Comparison of ENCODE assay signal across 3 cellular contexts in the genomic region with DNA sequence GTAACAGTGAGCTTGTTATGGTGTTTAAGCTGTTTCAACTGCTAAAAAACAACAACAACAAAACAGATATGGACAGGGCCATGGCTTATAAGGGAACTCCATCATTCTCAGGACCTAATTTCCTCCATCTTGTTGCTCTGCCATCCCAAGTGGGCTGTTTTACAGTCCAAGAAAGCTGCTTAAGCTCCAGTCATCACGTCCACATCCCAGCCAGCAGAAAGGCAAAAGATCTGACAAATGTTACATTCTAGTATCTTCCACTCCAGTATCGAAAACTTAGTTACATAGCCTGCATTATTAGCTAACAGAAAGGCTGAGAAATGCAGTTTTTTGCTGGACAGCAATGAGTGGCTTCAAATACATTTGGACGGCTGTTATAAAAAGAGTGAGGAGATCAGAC.
TF ChIP-seq lines count a peak whose summit lies in the region.

No MANE protein-coding gene starts in this region.

TF ChIP-seq in A549, 52 proteins besides CTCF, POLR2A, EP300 and RAD21:
- TF ChIP-seq PHF8 (IDR thresholded peaks at IDR 0.05; ENCODE audit: borderline replicate concordance, low read depth) (no peak), TFCP2L1 (CRISPR knock-in tag; IDR thresholded peaks at IDR 0.05) (no peak), MAX (IDR thresholded peaks at IDR 0.05) (no peak), FOSL2 (IDR thresholded peaks at IDR 0.05) (no peak), FOSL2 (CRISPR knock-in tag; IDR thresholded peaks at IDR 0.05) (no peak), HOXB5 (CRISPR knock-in tag; IDR thresholded peaks at IDR 0.05) (no peak), RNF2 (IDR thresholded peaks at IDR 0.05; ENCODE audit: borderline replicate concordance, low read depth) (no peak), ZFP36 (IDR thresholded peaks at IDR 0.05; ENCODE audit: borderline replicate concordance, partially characterized antibody) (no peak), KDM5A (IDR thresholded peaks at IDR 0.05) (no peak), MAZ (IDR thresholded peaks at IDR 0.05; ENCODE audit: borderline replicate concordance, low read depth, low read length) (no peak), HEYL (CRISPR knock-in tag; IDR thresholded peaks at IDR 0.05) (no peak), ESRRA (IDR thresholded peaks at IDR 0.05; ENCODE audit: borderline replicate concordance, low read length) (no peak), RFX5 (IDR thresholded peaks at IDR 0.05) (no peak), ATOH8 (CRISPR knock-in tag; IDR thresholded peaks at IDR 0.05; ENCODE audit: low read depth) (no peak), ZSCAN20 (CRISPR knock-in tag; IDR thresholded peaks at IDR 0.05) (no peak), JUNB (IDR thresholded peaks at IDR 0.05) (no peak)
- TF ChIP-seq, protein P1, sequence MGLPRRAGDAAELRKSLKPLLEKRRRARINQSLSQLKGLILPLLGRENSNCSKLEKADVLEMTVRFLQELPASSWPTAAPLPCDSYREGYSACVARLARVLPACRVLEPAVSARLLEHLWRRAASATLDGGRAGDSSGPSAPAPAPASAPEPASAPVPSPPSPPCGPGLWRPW (IDR thresholded peaks at IDR 0.05) = no peak
- TF ChIP-seq, protein P2, sequence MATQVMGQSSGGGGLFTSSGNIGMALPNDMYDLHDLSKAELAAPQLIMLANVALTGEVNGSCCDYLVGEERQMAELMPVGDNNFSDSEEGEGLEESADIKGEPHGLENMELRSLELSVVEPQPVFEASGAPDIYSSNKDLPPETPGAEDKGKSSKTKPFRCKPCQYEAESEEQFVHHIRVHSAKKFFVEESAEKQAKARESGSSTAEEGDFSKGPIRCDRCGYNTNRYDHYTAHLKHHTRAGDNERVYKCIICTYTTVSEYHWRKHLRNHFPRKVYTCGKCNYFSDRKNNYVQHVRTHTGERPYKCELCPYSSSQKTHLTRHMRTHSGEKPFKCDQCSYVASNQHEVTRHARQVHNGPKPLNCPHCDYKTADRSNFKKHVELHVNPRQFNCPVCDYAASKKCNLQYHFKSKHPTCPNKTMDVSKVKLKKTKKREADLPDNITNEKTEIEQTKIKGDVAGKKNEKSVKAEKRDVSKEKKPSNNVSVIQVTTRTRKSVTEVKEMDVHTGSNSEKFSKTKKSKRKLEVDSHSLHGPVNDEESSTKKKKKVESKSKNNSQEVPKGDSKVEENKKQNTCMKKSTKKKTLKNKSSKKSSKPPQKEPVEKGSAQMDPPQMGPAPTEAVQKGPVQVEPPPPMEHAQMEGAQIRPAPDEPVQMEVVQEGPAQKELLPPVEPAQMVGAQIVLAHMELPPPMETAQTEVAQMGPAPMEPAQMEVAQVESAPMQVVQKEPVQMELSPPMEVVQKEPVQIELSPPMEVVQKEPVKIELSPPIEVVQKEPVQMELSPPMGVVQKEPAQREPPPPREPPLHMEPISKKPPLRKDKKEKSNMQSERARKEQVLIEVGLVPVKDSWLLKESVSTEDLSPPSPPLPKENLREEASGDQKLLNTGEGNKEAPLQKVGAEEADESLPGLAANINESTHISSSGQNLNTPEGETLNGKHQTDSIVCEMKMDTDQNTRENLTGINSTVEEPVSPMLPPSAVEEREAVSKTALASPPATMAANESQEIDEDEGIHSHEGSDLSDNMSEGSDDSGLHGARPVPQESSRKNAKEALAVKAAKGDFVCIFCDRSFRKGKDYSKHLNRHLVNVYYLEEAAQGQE (IDR thresholded peaks at IDR 0.05) = no peak
TF ChIP-seq in A549: peak in this region for 0.

TF ChIP-seq in HEK293, 187 proteins besides CTCF, POLR2A, EP300 and RAD21:
- TF ChIP-seq RBAK (tag by site-specific recombination; IDR thresholded peaks at IDR 0.05) (no peak), ZNF366 (tag by site-specific recombination; conservative IDR thresholded peaks at IDR 0.05) (no peak), SETDB1 (IDR thresholded peaks at IDR 0.05; ENCODE audit: insufficient read length, low read length) (peak; percentile 21), KLF1 (tag by site-specific recombination; IDR thresholded peaks at IDR 0.05) (no peak), ZNF600 (tag by site-specific recombination; IDR thresholded peaks at IDR 0.05) (no peak)
- TF ChIP-seq, protein P3, sequence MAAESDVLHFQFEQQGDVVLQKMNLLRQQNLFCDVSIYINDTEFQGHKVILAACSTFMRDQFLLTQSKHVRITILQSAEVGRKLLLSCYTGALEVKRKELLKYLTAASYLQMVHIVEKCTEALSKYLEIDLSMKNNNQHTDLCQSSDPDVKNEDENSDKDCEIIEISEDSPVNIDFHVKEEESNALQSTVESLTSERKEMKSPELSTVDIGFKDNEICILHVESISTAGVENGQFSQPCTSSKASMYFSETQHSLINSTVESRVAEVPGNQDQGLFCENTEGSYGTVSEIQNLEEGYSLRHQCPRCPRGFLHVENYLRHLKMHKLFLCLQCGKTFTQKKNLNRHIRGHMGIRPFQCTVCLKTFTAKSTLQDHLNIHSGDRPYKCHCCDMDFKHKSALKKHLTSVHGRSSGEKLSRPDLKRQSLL (tag by site-specific recombination; IDR thresholded peaks at IDR 0.05) = no peak

TF ChIP-seq in K562, 482 proteins besides CTCF, POLR2A, EP300 and RAD21:
- TF ChIP-seq ZNF311 (CRISPR knock-in tag; IDR thresholded peaks at IDR 0.05) (no peak), MAZ (CRISPR knock-in tag; conservative IDR thresholded peaks at IDR 0.05 in 1 of 2, IDR thresholded peaks at IDR 0.05 in 1 of 2) (no peak), EGR1 (conservative IDR thresholded peaks at IDR 0.05) (no peak), PYGO2 (tag; IDR thresholded peaks at IDR 0.05) (no peak), RBM25 (IDR thresholded peaks at IDR 0.05; ENCODE audit: low read depth, low read length, severe bottlenecking) (peak; percentile 85), HLTF (IDR thresholded peaks at IDR 0.05) (peak; percentile 56; the same call in 1 of the 2 replicates), POLR3G (IDR thresholded peaks at IDR 0.05; ENCODE audit: extremely low read depth, insufficient read length, insufficient replicate concordance) (no peak), ZNF644 (tag; IDR thresholded peaks at IDR 0.05; ENCODE audit: low read depth) (no peak), BCOR (IDR thresholded peaks at IDR 0.05) (peak; percentile 52; the same call in 1 of the 2 replicates)
- TF ChIP-seq, protein P4, sequence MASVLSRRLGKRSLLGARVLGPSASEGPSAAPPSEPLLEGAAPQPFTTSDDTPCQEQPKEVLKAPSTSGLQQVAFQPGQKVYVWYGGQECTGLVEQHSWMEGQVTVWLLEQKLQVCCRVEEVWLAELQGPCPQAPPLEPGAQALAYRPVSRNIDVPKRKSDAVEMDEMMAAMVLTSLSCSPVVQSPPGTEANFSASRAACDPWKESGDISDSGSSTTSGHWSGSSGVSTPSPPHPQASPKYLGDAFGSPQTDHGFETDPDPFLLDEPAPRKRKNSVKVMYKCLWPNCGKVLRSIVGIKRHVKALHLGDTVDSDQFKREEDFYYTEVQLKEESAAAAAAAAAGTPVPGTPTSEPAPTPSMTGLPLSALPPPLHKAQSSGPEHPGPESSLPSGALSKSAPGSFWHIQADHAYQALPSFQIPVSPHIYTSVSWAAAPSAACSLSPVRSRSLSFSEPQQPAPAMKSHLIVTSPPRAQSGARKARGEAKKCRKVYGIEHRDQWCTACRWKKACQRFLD (CRISPR knock-in tag; IDR thresholded peaks at IDR 0.05) = no peak
- TF ChIP-seq, protein P5, sequence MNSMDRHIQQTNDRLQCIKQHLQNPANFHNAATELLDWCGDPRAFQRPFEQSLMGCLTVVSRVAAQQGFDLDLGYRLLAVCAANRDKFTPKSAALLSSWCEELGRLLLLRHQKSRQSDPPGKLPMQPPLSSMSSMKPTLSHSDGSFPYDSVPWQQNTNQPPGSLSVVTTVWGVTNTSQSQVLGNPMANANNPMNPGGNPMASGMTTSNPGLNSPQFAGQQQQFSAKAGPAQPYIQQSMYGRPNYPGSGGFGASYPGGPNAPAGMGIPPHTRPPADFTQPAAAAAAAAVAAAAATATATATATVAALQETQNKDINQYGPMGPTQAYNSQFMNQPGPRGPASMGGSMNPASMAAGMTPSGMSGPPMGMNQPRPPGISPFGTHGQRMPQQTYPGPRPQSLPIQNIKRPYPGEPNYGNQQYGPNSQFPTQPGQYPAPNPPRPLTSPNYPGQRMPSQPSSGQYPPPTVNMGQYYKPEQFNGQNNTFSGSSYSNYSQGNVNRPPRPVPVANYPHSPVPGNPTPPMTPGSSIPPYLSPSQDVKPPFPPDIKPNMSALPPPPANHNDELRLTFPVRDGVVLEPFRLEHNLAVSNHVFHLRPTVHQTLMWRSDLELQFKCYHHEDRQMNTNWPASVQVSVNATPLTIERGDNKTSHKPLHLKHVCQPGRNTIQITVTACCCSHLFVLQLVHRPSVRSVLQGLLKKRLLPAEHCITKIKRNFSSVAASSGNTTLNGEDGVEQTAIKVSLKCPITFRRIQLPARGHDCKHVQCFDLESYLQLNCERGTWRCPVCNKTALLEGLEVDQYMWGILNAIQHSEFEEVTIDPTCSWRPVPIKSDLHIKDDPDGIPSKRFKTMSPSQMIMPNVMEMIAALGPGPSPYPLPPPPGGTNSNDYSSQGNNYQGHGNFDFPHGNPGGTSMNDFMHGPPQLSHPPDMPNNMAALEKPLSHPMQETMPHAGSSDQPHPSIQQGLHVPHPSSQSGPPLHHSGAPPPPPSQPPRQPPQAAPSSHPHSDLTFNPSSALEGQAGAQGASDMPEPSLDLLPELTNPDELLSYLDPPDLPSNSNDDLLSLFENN (IDR thresholded peaks at IDR 0.05; ENCODE audit: low read depth in 2 of 2, low read length in 2 of 2) = no peak
